30 cellular contexts compared by ENCODE assay signal in the genomic region with DNA sequence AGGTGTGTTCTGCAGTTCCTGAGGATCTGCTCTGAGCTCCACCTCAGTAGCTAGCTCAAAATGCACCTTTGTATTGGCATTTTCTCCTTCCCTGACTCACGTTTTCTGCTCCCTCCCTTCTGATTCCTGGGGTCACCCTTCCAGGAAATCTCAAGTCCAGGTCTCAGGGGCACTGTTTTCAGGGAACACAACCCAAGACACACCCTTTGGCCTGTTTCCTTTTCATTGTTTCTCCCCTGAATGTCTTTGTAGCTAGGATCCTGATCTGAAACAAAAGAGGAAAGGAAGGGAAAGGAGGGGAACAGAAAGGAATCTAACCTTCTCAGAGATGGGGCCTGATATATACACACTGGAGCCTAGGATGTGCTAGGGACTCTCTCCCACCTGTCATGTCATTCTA. TPM values are rescaled to one million over a fixed set of nuclear protein-coding genes. Genes with fewer than 3 reads are reported as not detected.
"Had no signal": no experiment of that assay in that cellular context is flagged by ENCODE, and none has a peak within 500 bp of the region (broad histone marks: within the 10 kb centered on the region; RNA-seq: fewer than 3 reads in every experiment).

No MANE protein-coding gene starts in this region.

- H3K9me3 Mint-ChIP-seq: central memory CD8-positive, alpha-beta T cell; dendritic cell treated with granulocyte-macrophage colony-stimulating factor and Interleukin-4, amounts not matched to agents 40 ng/mL and 50 ng/mL, for 4 days; endodermal cell; immature natural killer cell; naive thymus-derived CD8-positive, alpha-beta T cell; nephron progenitor cell; stimulated activated naive CD8-positive, alpha-beta T cell treated with anti-CD3 and anti-CD28 coated beads, Interleukin-15, amount 100 ng/mL, for 72 hours had no signal

- H3K27me3 ChIP-seq: colonic mucosa, ovary, thyroid gland, vagina had no signal

- H3K36me3 ChIP-seq: colonic mucosa, esophagus muscularis mucosa, gastroesophageal sphincter, ovary, sigmoid colon, thyroid gland, vagina had no signal

- H3K36me3 Mint-ChIP-seq: immature natural killer cell; naive thymus-derived CD8-positive, alpha-beta T cell had no signal

- H3K4me3 ChIP-seq: colonic mucosa, esophagus muscularis mucosa, gastroesophageal sphincter, ovary, sigmoid colon, skin epidermis, thyroid gland, vagina had no signal

- DNase-seq: colonic mucosa; effector CD8-positive, alpha-beta T cell; foreskin keratinocyte; hypothalamus; immature natural killer cell; islet precursor cell; kidney glomerular epithelial cell; mammary epithelial cell; mesendoderm; midbrain; naive thymus-derived CD8-positive, alpha-beta T cell; nephron progenitor cell; nucleus accumbens; ovary; retina; sigmoid colon; stimulated activated CD4-positive, alpha-beta T cell treated with anti-CD3 and anti-CD28 coated beads, Interleukin-15, amount 100 ng/mL, for 24 hours; stimulated activated CD4-positive, alpha-beta T cell treated with anti-CD3 and anti-CD28 coated beads, Interleukin-2, amount 100 ng/mL, for 48 hours; stimulated activated naive CD4-positive, alpha-beta T cell; stimulated activated naive CD8-positive, alpha-beta T cell treated with anti-CD3 and anti-CD28 coated beads, Interleukin-15, amount 100 ng/mL, for 72 hours; thyroid gland; trophoblast cell had no signal

- H3K27ac Mint-ChIP-seq: dendritic cell treated with granulocyte-macrophage colony-stimulating factor and Interleukin-4, amounts not matched to agents 40 ng/mL and 50 ng/mL, for 4 days; endodermal cell; immature natural killer cell; nephron progenitor cell; stimulated activated naive CD8-positive, alpha-beta T cell treated with anti-CD3 and anti-CD28 coated beads, Interleukin-15, amount 100 ng/mL, for 72 hours had no signal

- H3K9me3 ChIP-seq: colonic mucosa, esophagus muscularis mucosa, gastroesophageal sphincter, ovary, sigmoid colon, thyroid gland, vagina had no signal

- H3K4me1 Mint-ChIP-seq: central memory CD8-positive, alpha-beta T cell; endodermal cell; immature natural killer cell; naive thymus-derived CD8-positive, alpha-beta T cell; nephron progenitor cell; stimulated activated naive CD8-positive, alpha-beta T cell treated with anti-CD3 and anti-CD28 coated beads, Interleukin-15, amount 100 ng/mL, for 72 hours had no signal

- H3K4me3 Mint-ChIP-seq: central memory CD8-positive, alpha-beta T cell; dendritic cell treated with granulocyte-macrophage colony-stimulating factor and Interleukin-4, amounts not matched to agents 40 ng/mL and 50 ng/mL, for 4 days; endodermal cell; immature natural killer cell; naive thymus-derived CD8-positive, alpha-beta T cell; nephron progenitor cell; stimulated activated naive CD8-positive, alpha-beta T cell treated with anti-CD3 and anti-CD28 coated beads, Interleukin-15, amount 100 ng/mL, for 72 hours had no signal

- H3K27ac ChIP-seq: colonic mucosa, foreskin keratinocyte, gastroesophageal sphincter, ovary, sigmoid colon, thyroid gland, vagina had no signal

- H3K4me1 ChIP-seq: colonic mucosa, foreskin keratinocyte, vagina had no signal

- ATAC-seq: foreskin keratinocyte; gastroesophageal sphincter; naive thymus-derived CD8-positive, alpha-beta T cell; stimulated activated naive CD8-positive, alpha-beta T cell treated with anti-CD3 and anti-CD28 coated beads, Interleukin-15, amount 100 ng/mL, for 72 hours had no signal

RNA-seq across cellular contexts. Expression of a gene that starts 7.3 kb away (rescaled TPM):
- total RNA-seq: endodermal cell, myocyte had no signal

RNA-seq across cellular contexts. Expression of a gene that starts 12.3 kb away (rescaled TPM):
- total RNA-seq: endodermal cell, myocyte had no signal

RNA-seq across cellular contexts. Expression of a gene that starts 20.8 kb away (rescaled TPM):
- total RNA-seq: naive thymus-derived CD8-positive, alpha-beta T cell had no signal
